Comparison of ENCODE assay signal across 8 cellular contexts in the genomic region with DNA sequence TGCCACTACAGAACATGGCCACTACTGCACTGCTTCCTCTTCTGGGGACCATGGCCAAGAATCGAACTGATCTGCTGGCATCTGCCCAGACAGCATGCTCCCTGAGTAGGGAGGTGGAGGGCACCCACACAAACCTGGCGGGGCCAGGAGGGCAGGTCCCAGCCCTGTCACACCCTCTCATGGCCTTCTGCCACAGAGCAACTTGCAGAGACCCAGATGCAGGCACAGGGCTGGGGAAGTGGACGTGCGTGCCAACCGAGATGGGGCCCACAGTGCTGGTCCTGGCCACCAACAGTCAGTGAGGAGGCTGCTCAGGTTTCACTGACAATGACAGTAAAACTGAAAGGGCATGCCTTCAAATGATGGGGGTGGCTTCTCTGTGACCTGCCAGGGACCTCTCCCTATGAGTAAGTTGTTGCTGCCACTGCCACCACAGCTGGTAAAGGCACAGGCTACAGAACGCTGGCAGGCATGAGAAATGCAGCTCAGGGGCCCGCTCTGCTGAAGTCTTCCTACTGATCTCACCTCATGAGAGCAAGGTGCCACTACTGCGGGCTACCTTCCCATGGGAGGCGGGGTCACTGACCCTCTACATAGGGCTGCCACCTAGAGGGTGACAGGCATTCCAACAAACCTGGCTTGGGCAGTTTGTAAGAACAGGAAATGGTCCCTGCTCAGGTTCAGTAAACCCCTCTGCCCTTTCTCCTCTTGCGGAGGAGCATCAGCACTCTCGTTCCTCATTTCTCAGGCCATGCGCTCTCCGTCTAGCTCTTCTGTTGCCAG. TPM values are rescaled to one million over a fixed set of nuclear protein-coding genes. Genes with fewer than 3 reads are reported as not detected.
DNase-seq lines count a peak whose midpoint lies in the region; ATAC-seq and TF ChIP-seq lines count a peak whose summit lies in the region.

No MANE protein-coding gene starts in this region.

- H3K4me3 ChIP-seq in GM06990 (replicated peaks; ENCODE audit: low read depth, low read length) (no peak overlapping the region), skin epidermis (no peak overlapping the region)

- DNase-seq in GM06990 (ENCODE audit: extremely low read depth, insufficient read length) = peak; percentile 87
- peak; percentile 71 for DNase-seq in activated naive CD8-positive, alpha-beta T cell treated with anti-CD3 and anti-CD28 coated beads, Interleukin-2, amount 50 U/mL, for 24 hours
- no peak for DNase-seq in omental fat pad (ENCODE audit: low spot score)
- DNase-seq in NCI-H774 (lab: John Stamatoyannopoulos, UW) = no peak
- DNase-seq in SIG-M5 treated with dmso at 0.1 percent for 504 hours (lab: John Stamatoyannopoulos, UW; ENCODE audit: unreplicated experiment) = no peak

- ATAC-seq in GM19467 (IDR thresholded peaks at IDR 0.05; ENCODE audit: unreplicated experiment) (peak; percentile 66), HG03439 (IDR thresholded peaks at IDR 0.05; ENCODE audit: unreplicated experiment) (peak; percentile 85), omental fat pad (ENCODE audit: low FRiP score) (no peak)
- ATAC-seq in activated naive CD8-positive, alpha-beta T cell treated with anti-CD3 and anti-CD28 coated beads, Interleukin-2, amount 50 U/mL, for 24 hours = peak; percentile 97

- H3K27me3 ChIP-seq in GM06990 (replicated peaks; ENCODE audit: control insufficient read depth, insufficient read depth, low read length) = no peaks in the 10 kb centered on the region

- H3K27me3 Mint-ChIP-seq in activated naive CD8-positive, alpha-beta T cell treated with anti-CD3 and anti-CD28 coated beads, Interleukin-2, amount 50 U/mL, for 24 hours = no peaks in the 10 kb centered on the region

- H3K27ac ChIP-seq in skin epidermis = peak overlapping the region in 15 of 21 experiments; percentile 9 to 74 (median 54)

- H3K36me3 Mint-ChIP-seq in activated naive CD8-positive, alpha-beta T cell treated with anti-CD3 and anti-CD28 coated beads, Interleukin-2, amount 50 U/mL, for 24 hours (ENCODE audit: low read depth) = peaks cover 27% of the 10 kb centered on the region

- no peaks in the 10 kb centered on the region for H3K9me3 Mint-ChIP-seq in activated naive CD8-positive, alpha-beta T cell treated with anti-CD3 and anti-CD28 coated beads, Interleukin-2, amount 50 U/mL, for 24 hours

- peak overlapping the region; percentile 61 for H3K27ac Mint-ChIP-seq in activated naive CD8-positive, alpha-beta T cell treated with anti-CD3 and anti-CD28 coated beads, Interleukin-2, amount 50 U/mL, for 24 hours

- H3K4me3 Mint-ChIP-seq in activated naive CD8-positive, alpha-beta T cell treated with anti-CD3 and anti-CD28 coated beads, Interleukin-2, amount 50 U/mL, for 24 hours = peak overlapping the region; percentile 37

- H3K36me3 ChIP-seq in GM06990 (ENCODE audit: control insufficient read depth, insufficient read depth, low read length) = peaks cover 18% of the 10 kb centered on the region

- TF ChIP-seq CTCF in GM06990 (IDR thresholded peaks at IDR 0.05; ENCODE audit: insufficient read depth, low read length, poor library complexity, severe bottlenecking) (peak; percentile 40), omental fat pad (IDR thresholded peaks at IDR 0.05) (no peak)

- peaks cover 38% of the 10 kb centered on the region for H3K4me1 Mint-ChIP-seq in activated naive CD8-positive, alpha-beta T cell treated with anti-CD3 and anti-CD28 coated beads, Interleukin-2, amount 50 U/mL, for 24 hours

RNA-seq across cellular contexts. Expression of a gene that starts 15.5 kb away (rescaled TPM):
- total RNA-seq in omental fat pad = 10 to 100 TPM in 3 of 4 donors, 1 to 10 TPM in 1; 9.9 to 63.8 (median 37.3) TPM

RNA-seq across cellular contexts. Expression of a gene that starts 28.6 kb away (rescaled TPM):
- 10 to 100 TPM; 21.1 to 30.4 (median 26.2) TPM for total RNA-seq in omental fat pad

RNA-seq across cellular contexts. Expression of a gene that starts 40.5 kb away (rescaled TPM):
- total RNA-seq in omental fat pad = 10 to 100 TPM; 36.8 to 53.1 (median 37.6) TPM

RNA-seq across cellular contexts. Expression of a gene that starts 45.3 kb away (rescaled TPM):
- 1 to 10 TPM; 4.5 to 5.2 (median 4.6) TPM for total RNA-seq in omental fat pad

Comparison
In these comparisons a context has a peak if more than half of its experiments do, and no peak if none do; other contexts are left out.
1. DNase-seq: peak in GM06990 (single experiment) and activated naive CD8-positive, alpha-beta T cell treated with anti-CD3 and anti-CD28 coated beads, Interleukin-2, amount 50 U/mL, for 24 hours (single experiment); none in omental fat pad (single experiment), NCI-H774 (single experiment) and SIG-M5 treated with dmso at 0.1 percent for 504 hours (single experiment).